Comparison of ENCODE assay signal across 23 cellular contexts in the genomic region with DNA sequence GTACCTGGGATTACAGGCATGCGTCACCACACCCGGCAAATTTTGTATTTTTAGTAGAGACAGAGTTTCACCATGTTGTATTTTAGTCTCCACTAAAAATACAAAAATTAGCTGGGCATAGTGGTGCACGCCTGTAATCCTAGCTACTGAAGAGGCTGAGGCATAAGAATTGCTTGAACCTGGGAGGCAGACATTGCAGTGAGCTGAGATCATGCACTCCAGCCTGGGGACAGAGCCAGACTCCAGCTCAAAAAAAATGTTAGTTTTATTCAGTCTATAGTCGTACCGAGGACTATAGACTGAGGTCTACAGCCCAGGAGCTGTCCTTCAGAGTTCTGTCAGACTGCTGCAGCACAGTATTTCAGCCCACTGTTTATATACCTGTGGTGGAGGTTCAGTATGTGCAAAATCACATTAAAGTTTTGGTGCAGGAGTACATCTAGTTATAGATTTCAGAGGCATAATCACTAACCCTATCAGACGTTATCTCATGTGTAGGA. TPM values are rescaled to one million over a fixed set of nuclear protein-coding genes. Genes with fewer than 3 reads are reported as not detected.
DNase-seq lines count a peak whose midpoint lies in the region; ATAC-seq and TF ChIP-seq lines count a peak whose summit lies in the region.
"Had no signal": no experiment of that assay in that cellular context is flagged by ENCODE, and none has a peak within 500 bp of the region (broad histone marks: within the 10 kb centered on the region; RNA-seq: fewer than 3 reads in every experiment).

No MANE protein-coding gene starts in this region.

- no peak overlapping the region for H3K4me3 Mint-ChIP-seq in HFFc6
- H3K4me3 Mint-ChIP-seq in stimulated activated naive CD8-positive, alpha-beta T cell treated with anti-CD3 and anti-CD28 coated beads, Interleukin-15, amount 100 ng/mL, for 72 hours: no peak overlapping the region
- H3K4me3 Mint-ChIP-seq: activated CD4-positive, alpha-beta memory T cell treated with anti-CD3 and anti-CD28 coated beads for 36 hours; activated T-cell treated with anti-CD3 and anti-CD28 coated beads, Interleukin-2, amount 50 U/mL, for 4 hours; central memory CD8-positive, alpha-beta T cell; effector memory CD8-positive, alpha-beta T cell had no signal

- H3K36me3 ChIP-seq in hepatocyte (replicated peaks; ENCODE audit: insufficient read depth, low read depth) (no peaks in the 10 kb centered on the region), thoracic aorta (no peaks in the 10 kb centered on the region)

- no peak overlapping the region for H3K4me3 ChIP-seq in astrocyte of the spinal cord (ENCODE audit: low read depth, low read length)
- H3K4me3 ChIP-seq in hepatocyte: no peak overlapping the region
- peak overlapping the region; percentile 35 for H3K4me3 ChIP-seq in thoracic aorta
- H3K4me3 ChIP-seq: psoas muscle had no signal

- H3K9me2 ChIP-seq in hepatocyte (replicated peaks; ENCODE audit: insufficient read depth): no peaks in the 10 kb centered on the region

- peak; percentile 43 for DNase-seq in HFFc6
- peak; percentile 53 for DNase-seq in astrocyte of the spinal cord (ENCODE audit: low read depth, low spot score)
- no peak for DNase-seq in hepatocyte (ENCODE audit: low spot score)
- DNase-seq in thoracic aorta (ENCODE audit: low spot score): no peak
- no peak for DNase-seq in left lobe of liver (ENCODE audit: low spot score)
- no peak for DNase-seq in stimulated activated naive CD8-positive, alpha-beta T cell treated with anti-CD3 and anti-CD28 coated beads, Interleukin-15, amount 100 ng/mL, for 72 hours
- DNase-seq: activated CD4-positive, alpha-beta memory T cell treated with anti-CD3 and anti-CD28 coated beads for 36 hours; activated T-cell treated with anti-CD3 and anti-CD28 coated beads, Interleukin-2, amount 50 U/mL, for 4 hours; Caco-2; effector memory CD8-positive, alpha-beta T cell; foreskin melanocyte; H7; naive thymus-derived CD4-positive, alpha-beta T cell; NCI-H524; psoas muscle; small intestine; stimulated activated CD4-positive, alpha-beta T cell treated with anti-CD3 and anti-CD28 coated beads, Interleukin-4, amount 100 ng/mL, for 4 hours; T-helper 1 cell had no signal

- H3K9me3 ChIP-seq in hepatocyte (ENCODE audit: low read depth) (no peaks in the 10 kb centered on the region), thoracic aorta (no peaks in the 10 kb centered on the region)
- H3K9me3 ChIP-seq: Caco-2, psoas muscle had no signal

- ATAC-seq in thoracic aorta (ENCODE audit: insufficient number of reproducible peaks, low FRiP score, low read depth) (no peak), left lobe of liver (no peak), HG03439 (IDR thresholded peaks at IDR 0.05; ENCODE audit: unreplicated experiment) (no peak)
- ATAC-seq in stimulated activated naive CD8-positive, alpha-beta T cell treated with anti-CD3 and anti-CD28 coated beads, Interleukin-15, amount 100 ng/mL, for 72 hours: no peak
- ATAC-seq: activated T-cell treated with anti-CD3 and anti-CD28 coated beads, Interleukin-2, amount 50 U/mL, for 4 hours; effector memory CD8-positive, alpha-beta T cell; naive thymus-derived CD4-positive, alpha-beta T cell; psoas muscle; Right ventricle myocardium inferior had no signal

- peaks cover 5% of the 10 kb centered on the region; the same call in 1 of the 2 replicates for H3K36me3 Mint-ChIP-seq in HFFc6 (ENCODE audit: low read depth)

- WGBS in hepatocyte (ENCODE audit: low lambda C conversion rate, missing lambda C conversion rate): 79% methylated on average over 6 of the region's 6 CpGs

- no peaks in the 10 kb centered on the region for H4K20me1 ChIP-seq in hepatocyte (ENCODE audit: insufficient read depth, poor library complexity, severe bottlenecking)

- H3K27me3 ChIP-seq in hepatocyte (no peaks in the 10 kb centered on the region), thoracic aorta (replicated peaks; ENCODE audit: insufficient read depth) (no peaks in the 10 kb centered on the region)

- in situ Hi-C loops in astrocyte of the spinal cord (cut with HindIII; ENCODE audit: low sequenced_read_pairs): no loop called here

- H3K27ac ChIP-seq in hepatocyte: no peak overlapping the region
- H3K27ac ChIP-seq in thoracic aorta: peak overlapping the region; percentile 55 to 83
- H3K27ac ChIP-seq: HL-60, psoas muscle, VCaP had no signal

- H3K27me3 Mint-ChIP-seq in HFFc6 (ENCODE audit: insufficient read depth): no peaks in the 10 kb centered on the region; the same call in 1 of the 2 replicates
- H3K27me3 Mint-ChIP-seq in stimulated activated naive CD8-positive, alpha-beta T cell treated with anti-CD3 and anti-CD28 coated beads, Interleukin-15, amount 100 ng/mL, for 72 hours: no peaks in the 10 kb centered on the region
- H3K27me3 Mint-ChIP-seq: activated CD4-positive, alpha-beta memory T cell treated with anti-CD3 and anti-CD28 coated beads for 36 hours; central memory CD8-positive, alpha-beta T cell; effector memory CD8-positive, alpha-beta T cell; naive thymus-derived CD4-positive, alpha-beta T cell had no signal

- no peaks in the 10 kb centered on the region for H3K9me3 Mint-ChIP-seq in HFFc6
- no peaks in the 10 kb centered on the region for H3K9me3 Mint-ChIP-seq in stimulated activated naive CD8-positive, alpha-beta T cell treated with anti-CD3 and anti-CD28 coated beads, Interleukin-15, amount 100 ng/mL, for 72 hours
- H3K9me3 Mint-ChIP-seq: activated CD4-positive, alpha-beta memory T cell treated with anti-CD3 and anti-CD28 coated beads for 36 hours; activated T-cell treated with anti-CD3 and anti-CD28 coated beads, Interleukin-2, amount 50 U/mL, for 4 hours; central memory CD8-positive, alpha-beta T cell; effector memory CD8-positive, alpha-beta T cell; naive thymus-derived CD4-positive, alpha-beta T cell had no signal

- peaks cover 14% of the 10 kb centered on the region for H3K4me1 Mint-ChIP-seq in HFFc6 (ENCODE audit: low read depth)
- peaks cover 10% of the 10 kb centered on the region for H3K4me1 Mint-ChIP-seq in stimulated activated naive CD8-positive, alpha-beta T cell treated with anti-CD3 and anti-CD28 coated beads, Interleukin-15, amount 100 ng/mL, for 72 hours

- H3K79me2 ChIP-seq in hepatocyte: peaks cover 10% of the 10 kb centered on the region

- peak overlapping the region; percentile 14 for H3K4me2 ChIP-seq in hepatocyte

- peaks cover 6% of the 10 kb centered on the region for H3K4me1 ChIP-seq in hepatocyte (ENCODE audit: insufficient read depth)
- peaks cover 10 to 19% of the 10 kb centered on the region in 2 donors for H3K4me1 ChIP-seq in thoracic aorta (ENCODE audit: control insufficient read depth in 1 of 2, low read depth in 2 of 2)
- H3K4me1 ChIP-seq: Caco-2 had no signal

- no peak overlapping the region for H3K27ac Mint-ChIP-seq in HFFc6
- no peak overlapping the region for H3K27ac Mint-ChIP-seq in stimulated activated naive CD8-positive, alpha-beta T cell treated with anti-CD3 and anti-CD28 coated beads, Interleukin-15, amount 100 ng/mL, for 72 hours
- H3K27ac Mint-ChIP-seq: activated CD4-positive, alpha-beta memory T cell treated with anti-CD3 and anti-CD28 coated beads for 36 hours; effector memory CD8-positive, alpha-beta T cell; naive thymus-derived CD4-positive, alpha-beta T cell had no signal

- no peak overlapping the region for H2AFZ ChIP-seq in hepatocyte

- TF ChIP-seq CTCF in HFFc6 (IDR thresholded peaks at IDR 0.05) (no peak), astrocyte of the spinal cord (IDR thresholded peaks at IDR 0.05; ENCODE audit: low read depth, low read length) (no peak), hepatocyte (IDR thresholded peaks at IDR 0.05; ENCODE audit: poor library complexity) (no peak), thoracic aorta (IDR thresholded peaks at IDR 0.05) (no peak)

RNA-seq across cellular contexts. Expression of a gene that starts 3.6 kb away (rescaled TPM):
- total RNA-seq in HFFc6 (2021; fragmentation: NEBNext Ultra II Directional; extraction: Animal tissue kit (Norgen Biotek cat#: 25700)): 10 to 100 TPM in 5 of 6 experiments, 1 to 10 TPM in 1; 8.8 to 11.5 (median 10.8) TPM
- total RNA-seq in hepatocyte (12.0 and 14.1 TPM in 2 replicates), thoracic aorta (10 to 100 TPM; 13.9 to 23.8 TPM), left lobe of liver (4.6 TPM)
- 8.6 and 10.3 TPM in 2 replicates for polyA plus RNA-seq in hepatocyte

RNA-seq across cellular contexts. Expression of a gene that starts 6.5 kb away (rescaled TPM):
- total RNA-seq in HFFc6 (2021; fragmentation: NEBNext Ultra II Directional; extraction: Animal tissue kit (Norgen Biotek cat#: 25700)): 10 to 100 TPM; 17.4 to 25.4 (median 18.4) TPM
- total RNA-seq in hepatocyte: 20.8 and 20.9 TPM in 2 replicates
- polyA plus RNA-seq in hepatocyte: 8.0 and 10.8 TPM in 2 replicates
- 10 to 100 TPM; 21.3 to 36.0 TPM for total RNA-seq in thoracic aorta
- 35.1 TPM for total RNA-seq in left lobe of liver

Comparison
In these comparisons a context has a peak if more than half of its experiments do, and no peak if none do; other contexts are left out.
1. DNase-seq: peak in HFFc6 (single experiment) and astrocyte of the spinal cord (single experiment); none in hepatocyte (single experiment), thoracic aorta (single experiment), left lobe of liver (single experiment) and stimulated activated naive CD8-positive, alpha-beta T cell treated with anti-CD3 and anti-CD28 coated beads, Interleukin-15, amount 100 ng/mL, for 72 hours (0 of 2).